Comparison of ENCODE assay signal across 1 cellular context in genomic region chr2:47195149-47195548, GRCh38.
TF ChIP-seq lines count a peak whose summit lies in the region.

No MANE protein-coding gene starts in this region.

TF ChIP-seq in SK-N-SH treated with all-trans-retinoic acid at 6 μM for 48 hours, 23 proteins besides CTCF, POLR2A, EP300 and RAD21 (continued from another document):
- TF ChIP-seq, protein P1, sequence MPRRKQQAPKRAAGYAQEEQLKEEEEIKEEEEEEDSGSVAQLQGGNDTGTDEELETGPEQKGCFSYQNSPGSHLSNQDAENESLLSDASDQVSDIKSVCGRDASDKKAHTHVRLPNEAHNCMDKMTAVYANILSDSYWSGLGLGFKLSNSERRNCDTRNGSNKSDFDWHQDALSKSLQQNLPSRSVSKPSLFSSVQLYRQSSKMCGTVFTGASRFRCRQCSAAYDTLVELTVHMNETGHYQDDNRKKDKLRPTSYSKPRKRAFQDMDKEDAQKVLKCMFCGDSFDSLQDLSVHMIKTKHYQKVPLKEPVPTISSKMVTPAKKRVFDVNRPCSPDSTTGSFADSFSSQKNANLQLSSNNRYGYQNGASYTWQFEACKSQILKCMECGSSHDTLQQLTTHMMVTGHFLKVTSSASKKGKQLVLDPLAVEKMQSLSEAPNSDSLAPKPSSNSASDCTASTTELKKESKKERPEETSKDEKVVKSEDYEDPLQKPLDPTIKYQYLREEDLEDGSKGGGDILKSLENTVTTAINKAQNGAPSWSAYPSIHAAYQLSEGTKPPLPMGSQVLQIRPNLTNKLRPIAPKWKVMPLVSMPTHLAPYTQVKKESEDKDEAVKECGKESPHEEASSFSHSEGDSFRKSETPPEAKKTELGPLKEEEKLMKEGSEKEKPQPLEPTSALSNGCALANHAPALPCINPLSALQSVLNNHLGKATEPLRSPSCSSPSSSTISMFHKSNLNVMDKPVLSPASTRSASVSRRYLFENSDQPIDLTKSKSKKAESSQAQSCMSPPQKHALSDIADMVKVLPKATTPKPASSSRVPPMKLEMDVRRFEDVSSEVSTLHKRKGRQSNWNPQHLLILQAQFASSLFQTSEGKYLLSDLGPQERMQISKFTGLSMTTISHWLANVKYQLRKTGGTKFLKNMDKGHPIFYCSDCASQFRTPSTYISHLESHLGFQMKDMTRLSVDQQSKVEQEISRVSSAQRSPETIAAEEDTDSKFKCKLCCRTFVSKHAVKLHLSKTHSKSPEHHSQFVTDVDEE (CRISPR knock-in tag; IDR thresholded peaks at IDR 0.05) = no peak
- no peak for TF ChIP-seq RARB (CRISPR knock-in tag; IDR thresholded peaks at IDR 0.05)
